11 cellular contexts compared by ENCODE assay signal in the genomic region with DNA sequence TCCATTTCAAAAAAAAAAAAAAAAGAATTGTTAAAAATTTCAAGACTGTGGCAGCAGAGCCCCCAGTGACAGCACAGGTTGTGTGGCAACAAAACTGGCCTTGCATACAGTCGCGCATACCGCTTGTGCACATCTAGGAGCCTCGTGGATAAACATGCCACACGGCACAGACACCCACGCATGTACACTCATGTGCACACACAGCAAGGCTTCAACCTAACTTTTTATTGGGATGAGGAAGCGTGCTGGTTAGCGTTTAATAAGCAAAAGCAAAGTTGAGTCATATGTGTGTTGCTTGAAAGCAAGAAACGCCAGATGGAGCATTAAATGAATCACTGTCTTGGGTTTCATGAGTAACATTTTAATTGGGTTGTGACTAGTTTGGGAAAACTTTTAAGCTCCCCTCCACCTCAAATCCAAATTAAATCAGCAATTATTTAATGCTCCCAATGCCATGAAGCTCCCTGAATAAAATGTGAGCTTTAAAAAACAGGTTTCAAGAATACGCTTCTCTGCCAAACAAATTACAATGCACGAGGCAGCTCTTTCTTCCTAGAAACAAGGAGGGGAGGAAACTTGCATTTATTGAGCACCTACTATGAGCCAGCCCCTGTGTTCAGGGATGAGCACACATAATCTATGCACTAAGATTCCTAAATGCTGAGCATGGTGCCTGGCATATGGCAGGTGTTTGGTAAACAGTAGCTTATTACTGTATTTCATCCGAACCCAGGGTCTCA. TPM values are rescaled to one million over a fixed set of nuclear protein-coding genes. Genes with fewer than 3 reads are reported as not detected.
A peak's percentile ranks its signal among the peaks of the same experiment; 100 is the strongest.
DNase-seq lines count a peak whose midpoint lies in the region; ATAC-seq and TF ChIP-seq lines count a peak whose summit lies in the region.
"Had no signal": no experiment of that assay in that cellular context is flagged by ENCODE, and none has a peak within 500 bp of the region (broad histone marks: within the 10 kb centered on the region; RNA-seq: fewer than 3 reads in every experiment).

No MANE protein-coding gene starts in this region.

- peaks cover 23 to 43% of the 10 kb centered on the region in 2 donors for H3K27me3 Mint-ChIP-seq in stimulated activated naive B cell treated with anti-CD40 and anti-IgM and Interleukin-4, amounts not matched to agents 10 μg/mL and 1 μg/mL and 100 μg/mL, for 72 hours
- peaks cover 11 to 43% (median 26%) of the 10 kb centered on the region in 5 donors for H3K27me3 Mint-ChIP-seq in naive thymus-derived CD8-positive, alpha-beta T cell
- peaks cover 5% of the 10 kb centered on the region for H3K27me3 Mint-ChIP-seq in mesothelial cell of epicardium (ENCODE audit: low read depth)

- H3K4me1 Mint-ChIP-seq in stimulated activated naive B cell treated with anti-CD40 and anti-IgM and Interleukin-4, amounts not matched to agents 10 μg/mL and 1 μg/mL and 100 μg/mL, for 72 hours = peaks cover 3 to 6% of the 10 kb centered on the region in 2 donors
- H3K4me1 Mint-ChIP-seq in naive thymus-derived CD8-positive, alpha-beta T cell = peaks cover 6 to 12% (median 10%) of the 10 kb centered on the region in 4 donors
- peaks cover 14% of the 10 kb centered on the region for H3K4me1 Mint-ChIP-seq in mesothelial cell of epicardium

- H3K4me3 ChIP-seq in duodenal mucosa (ENCODE audit: low read depth in 1 of 2, low read length in 2 of 2) = no peak overlapping the region

- TF ChIP-seq CTCF in mesothelial cell of epicardium (IDR thresholded peaks at IDR 0.05; ENCODE audit: unreplicated experiment) = no peak

- no peak overlapping the region for H3K27ac Mint-ChIP-seq in stimulated activated naive B cell treated with anti-CD40 and anti-IgM and Interleukin-4, amounts not matched to agents 10 μg/mL and 1 μg/mL and 100 μg/mL, for 72 hours
- H3K27ac Mint-ChIP-seq in naive thymus-derived CD8-positive, alpha-beta T cell = no peak overlapping the region
- no peak overlapping the region for H3K27ac Mint-ChIP-seq in mesothelial cell of epicardium
- H3K27ac Mint-ChIP-seq: endodermal cell had no signal

- no peak overlapping the region for H3K9ac ChIP-seq in duodenal mucosa (ENCODE audit: low read depth in 1 of 2, low read length in 2 of 2)

- DNase-seq in AG20443 (ENCODE audit: low spot score) (peak; percentile 75), MV-4-11 (lab: John Stamatoyannopoulos, UW) (peak; percentile 15), non-pigmented ciliary epithelial cell (ENCODE audit: low read depth) (peak; percentile 93), mesothelial cell of epicardium (ENCODE audit: low spot score in 2 of 2, unreplicated experiment in 2 of 2) (no peak)
- no peak for DNase-seq in stimulated activated naive B cell treated with anti-CD40 and anti-IgM and Interleukin-4, amounts not matched to agents 10 μg/mL and 1 μg/mL and 100 μg/mL, for 72 hours
- DNase-seq in naive thymus-derived CD8-positive, alpha-beta T cell = no peak
- DNase-seq: GDM1, midbrain had no signal

- peaks cover 0 to 22% of the 10 kb centered on the region in 2 donors for H3K27me3 ChIP-seq in duodenal mucosa (ENCODE audit: control insufficient read depth in 1 of 2, insufficient read depth in 2 of 2, low read length in 2 of 2)

- peak overlapping the region; percentile 11 for H3K27ac ChIP-seq in duodenal mucosa (ENCODE audit: low read depth, low read length)

- no peaks in the 10 kb centered on the region for H3K36me3 ChIP-seq in duodenal mucosa (ENCODE audit: control insufficient read depth in 1 of 2, insufficient read depth in 2 of 2, low read length in 2 of 2)

- no peaks in the 10 kb centered on the region for H3K9me3 ChIP-seq in duodenal mucosa (ENCODE audit: control insufficient read depth in 1 of 2, low read length in 2 of 2)

- no peaks in the 10 kb centered on the region for H3K36me3 Mint-ChIP-seq in stimulated activated naive B cell treated with anti-CD40 and anti-IgM and Interleukin-4, amounts not matched to agents 10 μg/mL and 1 μg/mL and 100 μg/mL, for 72 hours
- H3K36me3 Mint-ChIP-seq in naive thymus-derived CD8-positive, alpha-beta T cell = no peaks in the 10 kb centered on the region
- H3K36me3 Mint-ChIP-seq in mesothelial cell of epicardium = no peaks in the 10 kb centered on the region

- peaks cover 4 to 24% of the 10 kb centered on the region in 2 donors for H3K4me1 ChIP-seq in duodenal mucosa (ENCODE audit: control insufficient read depth in 1 of 2, insufficient read depth in 2 of 2, low read length in 2 of 2)

- no peak for ATAC-seq in stimulated activated naive B cell treated with anti-CD40 and anti-IgM and Interleukin-4, amounts not matched to agents 10 μg/mL and 1 μg/mL and 100 μg/mL, for 72 hours (replicated peaks)
- no peak for ATAC-seq in HG02840 (IDR thresholded peaks at IDR 0.05; ENCODE audit: low FRiP score, unreplicated experiment)
- ATAC-seq in naive thymus-derived CD8-positive, alpha-beta T cell = no peak

- POLR2A ChIA-PET in naive thymus-derived CD8-positive, alpha-beta T cell (lab: Charles Lee) = no interaction called here

- no peak overlapping the region for H3K4me3 Mint-ChIP-seq in stimulated activated naive B cell treated with anti-CD40 and anti-IgM and Interleukin-4, amounts not matched to agents 10 μg/mL and 1 μg/mL and 100 μg/mL, for 72 hours
- no peak overlapping the region for H3K4me3 Mint-ChIP-seq in naive thymus-derived CD8-positive, alpha-beta T cell
- no peak overlapping the region for H3K4me3 Mint-ChIP-seq in mesothelial cell of epicardium
- H3K4me3 Mint-ChIP-seq: endodermal cell had no signal

- no peaks in the 10 kb centered on the region for H3K9me3 Mint-ChIP-seq in stimulated activated naive B cell treated with anti-CD40 and anti-IgM and Interleukin-4, amounts not matched to agents 10 μg/mL and 1 μg/mL and 100 μg/mL, for 72 hours
- H3K9me3 Mint-ChIP-seq in naive thymus-derived CD8-positive, alpha-beta T cell = no peaks in the 10 kb centered on the region
- no peaks in the 10 kb centered on the region for H3K9me3 Mint-ChIP-seq in mesothelial cell of epicardium

RNA-seq across cellular contexts. Expression of a gene that starts 35.7 kb away (rescaled TPM):
- not detected for total RNA-seq in naive thymus-derived CD8-positive, alpha-beta T cell
- polyA plus RNA-seq in naive thymus-derived CD8-positive, alpha-beta T cell = not detected
- total RNA-seq in mesothelial cell of epicardium = 17.6 to 19.3 TPM (median 18.9 TPM) in 3 replicates

Comparison
In these comparisons a context has a peak if more than half of its experiments do, and no peak if none do; other contexts are left out.
1. DNase-seq: peak in AG20443 (single experiment), MV-4-11 (single experiment) and non-pigmented ciliary epithelial cell (single experiment); none in stimulated activated naive B cell treated with anti-CD40 and anti-IgM and Interleukin-4, amounts not matched to agents 10 μg/mL and 1 μg/mL and 100 μg/mL, for 72 hours (single experiment), naive thymus-derived CD8-positive, alpha-beta T cell (0 of 10) and mesothelial cell of epicardium (0 of 2).
2. RNA of a gene that starts 35.7 kb away (total RNA-seq): 17.6 to 19.3 TPM in mesothelial cell of epicardium; not detected in naive thymus-derived CD8-positive, alpha-beta T cell; every median in the first group is over 10 times any median in the second.